In the genomic region with DNA sequence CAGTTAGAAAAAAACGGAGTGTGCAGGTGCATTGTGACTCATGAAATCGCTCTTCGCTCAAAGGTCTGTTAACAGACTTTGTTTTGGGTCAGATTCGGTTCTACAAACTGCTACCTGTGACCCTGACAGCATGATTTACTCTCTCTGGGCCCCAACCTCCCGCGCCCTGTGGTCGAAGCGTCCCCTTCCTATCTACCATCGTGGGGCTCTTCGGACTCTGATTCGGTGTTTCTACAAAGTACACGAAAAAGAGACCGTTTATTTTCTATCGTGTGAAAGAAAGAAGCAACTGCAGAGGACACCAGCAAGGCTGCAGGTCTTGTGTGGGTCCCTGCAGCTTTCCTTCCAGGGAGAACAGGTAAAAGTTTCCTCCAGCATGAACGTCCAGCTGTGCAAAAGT, we compare ENCODE assay signal across 14 cellular contexts.
"Had no signal": no experiment of that assay in that cellular context is flagged by ENCODE, and none has a peak within 500 bp of the region (broad histone marks: within the 10 kb centered on the region; RNA-seq: fewer than 3 reads in every experiment).

No MANE protein-coding gene starts in this region.

- H3K9me3 Mint-ChIP-seq: activated CD4-positive, alpha-beta memory T cell treated with anti-CD3 and anti-CD28 coated beads for 36 hours; activated naive CD8-positive, alpha-beta T cell treated with anti-CD3 and anti-CD28 coated beads, Interleukin-2, amount 10 ng/mL, durations not matched to agents 7 days and 5 days; naive thymus-derived CD8-positive, alpha-beta T cell; T-helper 2 cell treated with Interferon-gamma antibody and Interleukin-4, amounts not matched to agents 5 μg/mL and 100 μg/mL, for 36 hours had no signal

- H3K27ac ChIP-seq: gastrocnemius medialis, lower lobe of right lung, prostate gland, thoracic aorta had no signal

- H3K36me3 ChIP-seq: gastrocnemius medialis, lower lobe of right lung, prostate gland, thoracic aorta had no signal

- ATAC-seq: gastrocnemius medialis; lower lobe of right lung; naive thymus-derived CD8-positive, alpha-beta T cell; stimulated activated naive CD8-positive, alpha-beta T cell treated with anti-CD3 and anti-CD28 coated beads, Interleukin-15, Interleukin-2, amounts not matched to agents 100 U/mL and 50 U/mL, for 24 hours had no signal

- H3K9me3 ChIP-seq: gastrocnemius medialis, lower lobe of right lung, prostate gland, thoracic aorta had no signal

- H3K27me3 Mint-ChIP-seq: naive thymus-derived CD8-positive, alpha-beta T cell had no signal

- DNase-seq: activated CD4-positive, alpha-beta memory T cell treated with anti-CD3 and anti-CD28 coated beads for 36 hours; activated naive CD8-positive, alpha-beta T cell treated with anti-CD3 and anti-CD28 coated beads, Interleukin-2, amount 10 ng/mL, durations not matched to agents 7 days and 5 days; gastrocnemius medialis; kidney glomerular epithelial cell; midbrain; naive thymus-derived CD8-positive, alpha-beta T cell; stimulated activated CD4-positive, alpha-beta T cell treated with anti-CD3 and anti-CD28 coated beads, Interleukin-4, amount 100 ng/mL, for 1 hour; stimulated activated CD8-positive, alpha-beta memory T cell treated with anti-CD3 and anti-CD28 coated beads, Interleukin-4, amount 100 ng/mL, for 48 hours; stimulated activated naive CD8-positive, alpha-beta T cell treated with anti-CD3 and anti-CD28 coated beads, Interleukin-15, Interleukin-2, amounts not matched to agents 100 U/mL and 50 U/mL, for 24 hours; SW 1271 had no signal

- H3K27ac Mint-ChIP-seq: activated CD4-positive, alpha-beta memory T cell treated with anti-CD3 and anti-CD28 coated beads for 36 hours; activated naive CD8-positive, alpha-beta T cell treated with anti-CD3 and anti-CD28 coated beads, Interleukin-2, amount 10 ng/mL, durations not matched to agents 7 days and 5 days; T-helper 2 cell treated with Interferon-gamma antibody and Interleukin-4, amounts not matched to agents 5 μg/mL and 100 μg/mL, for 36 hours had no signal

- H3K4me1 ChIP-seq: gastrocnemius medialis, prostate gland had no signal

- H3K4me3 Mint-ChIP-seq: activated CD4-positive, alpha-beta memory T cell treated with anti-CD3 and anti-CD28 coated beads for 36 hours; activated naive CD8-positive, alpha-beta T cell treated with anti-CD3 and anti-CD28 coated beads, Interleukin-2, amount 10 ng/mL, durations not matched to agents 7 days and 5 days; naive thymus-derived CD8-positive, alpha-beta T cell; T-helper 2 cell treated with Interferon-gamma antibody and Interleukin-4, amounts not matched to agents 5 μg/mL and 100 μg/mL, for 36 hours had no signal

- H3K4me3 ChIP-seq: gastrocnemius medialis, lower lobe of right lung, prostate gland, thoracic aorta had no signal

- H3K36me3 Mint-ChIP-seq: activated CD4-positive, alpha-beta memory T cell treated with anti-CD3 and anti-CD28 coated beads for 36 hours; activated naive CD8-positive, alpha-beta T cell treated with anti-CD3 and anti-CD28 coated beads, Interleukin-2, amount 10 ng/mL, durations not matched to agents 7 days and 5 days; naive thymus-derived CD8-positive, alpha-beta T cell had no signal
